Comparison of ENCODE assay signal across 8 cellular contexts in the genomic region with DNA sequence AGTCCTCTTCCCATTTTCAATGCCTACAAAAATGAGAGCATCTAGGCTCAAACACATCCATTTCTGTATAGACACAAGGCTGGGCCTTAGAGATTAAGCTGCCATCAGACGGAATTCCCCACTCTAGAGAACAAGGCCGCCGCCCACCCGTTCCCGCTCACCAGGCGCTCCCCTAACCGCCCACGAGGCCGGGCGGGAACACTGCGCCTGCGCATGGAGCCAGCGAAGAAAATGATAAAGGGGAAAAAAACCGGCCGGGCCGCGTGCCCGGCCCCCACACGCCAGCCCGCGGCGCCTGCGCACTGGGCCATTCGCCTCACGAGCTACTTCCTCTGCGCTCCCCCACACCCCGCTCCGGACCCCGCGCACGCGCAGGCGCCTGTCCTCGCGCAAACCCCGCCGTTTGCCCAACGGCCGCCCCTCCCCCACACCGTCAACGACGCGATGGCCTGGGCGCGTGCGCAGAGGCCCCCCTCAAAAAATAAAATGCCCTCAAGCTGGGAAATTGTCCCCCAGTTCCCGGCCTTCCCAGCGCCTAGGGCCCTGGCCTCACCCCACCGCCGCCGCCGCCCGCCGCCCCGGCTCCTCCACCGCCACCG. TPM values are rescaled to one million over a fixed set of nuclear protein-coding genes. Genes with fewer than 3 reads are reported as not detected.
DNase-seq lines count a peak whose midpoint lies in the region; ATAC-seq and TF ChIP-seq lines count a peak whose summit lies in the region.

No MANE protein-coding gene starts in this region.

- TF ChIP-seq CTCF in astrocyte of the cerebellum (IDR thresholded peaks at IDR 0.05; ENCODE audit: low read depth, low read length, missing control alignments): no peak
- TF ChIP-seq CTCF in vagina (IDR thresholded peaks at IDR 0.05): no peak

- in situ Hi-C loops in astrocyte of the cerebellum (cut with HindIII; ENCODE audit: low sequenced_read_pairs): no loop called here

- H3K4me1 ChIP-seq in vagina: peaks cover 60% of the 10 kb centered on the region

- no peak for TF ChIP-seq POLR2A in vagina (IDR thresholded peaks at IDR 0.05)

- no peaks in the 10 kb centered on the region for H3K9me3 ChIP-seq in vagina

- H3K4me3 ChIP-seq in astrocyte of the cerebellum (ENCODE audit: low read depth, low read length) (peak overlapping the region; percentile 66), vagina (peak overlapping the region; percentile 80 to 99)

- DNase-seq in GF-D8 (lab: John Stamatoyannopoulos, UW) (peak; percentile 86), NCI-H2081 treated with DMSO at 0.1 percent for 48 hours (lab: John Stamatoyannopoulos, UW) (peak; percentile 82), T1000 (lab: John Stamatoyannopoulos, UW) (peak; percentile 94), astrocyte of the cerebellum (ENCODE audit: low read depth) (peak; percentile 84), hepatic stellate cell (ENCODE audit: low spot score) (peak; percentile 99), renal cortical epithelial cell (ENCODE audit: low read depth) (peak; percentile 80), vagina (ENCODE audit: extremely low spot score in 2 of 2) (peak in 1 of 2 donors; percentile 94)

- ATAC-seq in HG02970 (IDR thresholded peaks at IDR 0.05; ENCODE audit: low FRiP score, unreplicated experiment): peak; percentile 32

- intact Hi-C loops in vagina (cut with DNase I): no loop called here

- peaks cover 13 to 35% of the 10 kb centered on the region in 2 donors for H3K36me3 ChIP-seq in vagina

- H3K27me3 ChIP-seq in vagina: no peaks in the 10 kb centered on the region

- H3K27ac ChIP-seq in vagina: peak overlapping the region; percentile 100

RNA-seq across cellular contexts. Expression of a gene that starts 0.5 kb away (rescaled TPM):
- total RNA-seq in renal cortical epithelial cell: 218 and 338 TPM in 2 replicates
- total RNA-seq in vagina: 190 TPM

RNA-seq across cellular contexts. Expression of a gene that starts 17.7 kb away (rescaled TPM):
- total RNA-seq in renal cortical epithelial cell (11.3 and 37.8 TPM in 2 replicates), vagina (158 TPM)

RNA-seq across cellular contexts. Expression of a gene that starts 28.8 kb away (rescaled TPM):
- total RNA-seq in renal cortical epithelial cell (10.0 and 19.1 TPM in 2 replicates), vagina (7.4 TPM)

RNA-seq across cellular contexts. Expression of a gene that starts 36.5 kb away (rescaled TPM):
- total RNA-seq in renal cortical epithelial cell: not detected in 2 replicates
- not detected for total RNA-seq in vagina

RNA-seq across cellular contexts. Expression of a gene that starts 50.2 kb away (rescaled TPM):
- total RNA-seq in renal cortical epithelial cell (28.7 and 38.6 TPM in 2 replicates), vagina (51.6 TPM)
